Comparison of ENCODE assay signal across 10 cellular contexts in the genomic region with DNA sequence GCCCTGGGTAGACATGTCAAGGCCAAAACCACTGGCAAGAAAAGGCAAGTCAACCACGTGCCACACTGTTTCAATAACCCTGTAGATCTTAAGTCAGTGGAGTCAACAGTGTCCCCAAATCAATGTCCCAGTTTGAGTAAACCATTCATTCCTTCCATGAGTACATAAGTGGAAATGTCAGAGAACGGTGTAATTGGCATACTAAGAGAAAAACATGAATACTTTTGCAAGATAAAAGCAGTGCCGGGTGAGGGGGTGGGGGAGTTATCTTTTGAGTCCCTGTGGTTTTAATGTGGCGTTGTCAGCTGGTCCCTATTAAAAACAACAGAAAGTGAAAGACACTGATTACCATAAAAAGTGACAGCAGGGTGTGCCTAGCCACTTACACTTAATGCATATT. TPM values are rescaled to one million over a fixed set of nuclear protein-coding genes. Genes with fewer than 3 reads are reported as not detected.
DNase-seq lines count a peak whose midpoint lies in the region; ATAC-seq, FAIRE-seq and TF ChIP-seq lines count a peak whose summit lies in the region.
"Had no signal": no experiment of that assay in that cellular context is flagged by ENCODE, and none has a peak within 500 bp of the region (broad histone marks: within the 10 kb centered on the region; RNA-seq: fewer than 3 reads in every experiment).

No MANE protein-coding gene starts in this region.

- H3K27me3 Mint-ChIP-seq in activated naive CD4-positive, alpha-beta T cell treated with anti-CD3 and anti-CD28 coated beads, Interleukin-2, amount 10 ng/mL, durations not matched to agents 7 days and 5 days, result no peaks in the 10 kb centered on the region

- no peak overlapping the region for H3K4me3 Mint-ChIP-seq in activated naive CD4-positive, alpha-beta T cell treated with anti-CD3 and anti-CD28 coated beads, Interleukin-2, amount 10 ng/mL, durations not matched to agents 7 days and 5 days

- WGBS in lower leg skin, 2 donors, result 42 to 48% methylated on average over 4 of the region's 4 CpGs

- DNase-seq in activated naive CD4-positive, alpha-beta T cell treated with anti-CD3 and anti-CD28 coated beads, Interleukin-2, amount 10 ng/mL, durations not matched to agents 7 days and 5 days, result peak; percentile 66
- peak; percentile 71 for DNase-seq in stimulated activated CD8-positive, alpha-beta memory T cell treated with anti-CD3 and anti-CD28 coated beads, Interleukin-4, amount 100 ng/mL, for 48 hours
- DNase-seq in lower leg skin (ENCODE audit: low spot score in 2 of 2) (no peak), HTR-8/SVneo (ENCODE audit: insufficient read length, low spot score) (no peak), NCI-H2196 treated with DMSO at 0.1 percent for 48 hours (lab: John Stamatoyannopoulos, UW; ENCODE audit: unreplicated experiment) (no peak)
- DNase-seq: PC-3 had no signal

- no peak for TF ChIP-seq POLR2A in lower leg skin (IDR thresholded peaks at IDR 0.05)

- peaks cover 24% of the 10 kb centered on the region for H3K36me3 Mint-ChIP-seq in activated naive CD4-positive, alpha-beta T cell treated with anti-CD3 and anti-CD28 coated beads, Interleukin-2, amount 10 ng/mL, durations not matched to agents 7 days and 5 days

- peak; percentile 65 for ATAC-seq in GM19467 (IDR thresholded peaks at IDR 0.05; ENCODE audit: unreplicated experiment)
- peak; percentile 73 for ATAC-seq in HG03469 (IDR thresholded peaks at IDR 0.05; ENCODE audit: unreplicated experiment)
- ATAC-seq in HG03354 (IDR thresholded peaks at IDR 0.05; ENCODE audit: poor library complexity, severe bottlenecking, unreplicated experiment), result no peak
- ATAC-seq: PC-3 had no signal

- H3K27ac Mint-ChIP-seq in activated naive CD4-positive, alpha-beta T cell treated with anti-CD3 and anti-CD28 coated beads, Interleukin-2, amount 10 ng/mL, durations not matched to agents 7 days and 5 days, result peak overlapping the region; percentile 49

- intact Hi-C loops in lower leg skin (cut with DNase I; ENCODE audit: low total_unique reads), result no loop called here

- CTCF ChIA-PET in activated naive CD4-positive, alpha-beta T cell treated with anti-CD3 and anti-CD28 coated beads, Interleukin-2, amount 10 ng/mL, durations not matched to agents 7 days and 5 days (lab: Charles Lee), result interaction anchor here (1.0 to 1.3 kb wide), 2 partner anchors 16 to 28 kb away, joined by 3 to 4 read pairs; no protein-coding TSS in a partner anchor

- no peak for FAIRE-seq in HTR-8/SVneo (lab: Jason Lieb, UNC)
- FAIRE-seq: H54 had no signal

- H3K4me3 ChIP-seq in lower leg skin (ENCODE audit: low read depth, poor library complexity, severe bottlenecking), result no peak overlapping the region

- TF ChIP-seq CTCF in lower leg skin (IDR thresholded peaks at IDR 0.05), result no peak

- no peaks in the 10 kb centered on the region for H3K9me3 Mint-ChIP-seq in activated naive CD4-positive, alpha-beta T cell treated with anti-CD3 and anti-CD28 coated beads, Interleukin-2, amount 10 ng/mL, durations not matched to agents 7 days and 5 days

- peaks cover 36% of the 10 kb centered on the region for H3K4me1 Mint-ChIP-seq in activated naive CD4-positive, alpha-beta T cell treated with anti-CD3 and anti-CD28 coated beads, Interleukin-2, amount 10 ng/mL, durations not matched to agents 7 days and 5 days

RNA-seq across cellular contexts. Expression of gene RSU1, which starts 37.8 kb away (rescaled TPM):
- total RNA-seq in lower leg skin, result 10 to 100 TPM; 28.7 to 50.9 (median 43.0) TPM

Comparison
In these comparisons a context has a peak if more than half of its experiments do, and no peak if none do; other contexts are left out.
1. DNase-seq: peak in activated naive CD4-positive, alpha-beta T cell treated with anti-CD3 and anti-CD28 coated beads, Interleukin-2, amount 10 ng/mL, durations not matched to agents 7 days and 5 days (single experiment) and stimulated activated CD8-positive, alpha-beta memory T cell treated with anti-CD3 and anti-CD28 coated beads, Interleukin-4, amount 100 ng/mL, for 48 hours (single experiment); none in lower leg skin (0 of 2), HTR-8/SVneo (single experiment) and NCI-H2196 treated with DMSO at 0.1 percent for 48 hours (single experiment).